ENCODE assay signal across 21 cellular contexts in the genomic region with DNA sequence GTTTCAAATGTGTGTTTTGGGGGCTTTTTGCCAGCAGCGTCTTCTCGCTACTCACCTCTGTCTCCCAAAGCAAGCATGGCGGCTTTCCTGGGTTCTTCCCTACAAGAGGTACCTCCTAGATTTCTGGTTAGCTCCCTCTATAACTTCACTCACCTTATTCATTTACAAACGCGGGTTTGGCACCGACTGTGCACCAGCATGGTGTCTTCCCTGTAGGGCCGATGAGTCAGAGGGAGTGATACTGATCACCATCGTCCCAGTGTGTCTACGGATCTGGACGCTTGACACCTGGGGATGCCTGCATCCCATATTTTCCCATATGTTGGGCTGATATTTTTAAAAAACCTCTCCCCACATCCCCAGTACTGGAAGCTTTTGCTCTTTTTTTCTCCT. TPM values are rescaled to one million over a fixed set of nuclear protein-coding genes. Genes with fewer than 3 reads are reported as not detected.
DNase-seq lines count a peak whose midpoint lies in the region; ATAC-seq, FAIRE-seq and TF ChIP-seq lines count a peak whose summit lies in the region.
"Had no signal": no experiment of that assay in that cellular context is flagged by ENCODE, and none has a peak within 500 bp of the region (broad histone marks: within the 10 kb centered on the region; RNA-seq: fewer than 3 reads in every experiment).

No MANE protein-coding gene starts in this region.

- no peak overlapping the region for H4K5ac ChIP-seq in H1 (ENCODE audit: insufficient read length, low read depth, low read length)

- WGBS in HUES64: 56% methylated on average over 10 of the region's 10 CpGs
- 72% methylated on average over 10 of the region's 10 CpGs; no CpG with 5 or more reads in 1 of the 2 experiments for WGBS in H1 (ENCODE audit: extremely low coverage in 1 of 2, insufficient coverage in 1 of 2, insufficient read length in 1 of 2, insufficient replicate concordance in 2 of 2, low coverage in 1 of 2, low lambda C conversion rate in 2 of 2, missing lambda C conversion rate in 1 of 2), 2 experiments
- WGBS in trophoblast cell (ENCODE audit: extremely low coverage, insufficient coverage, insufficient read length): no CpG with 5 or more reads among the region's 10 CpGs

- no peak for TF ChIP-seq CTCF in H1 (IDR thresholded peaks at IDR 0.05; ENCODE audit: control extremely low read depth in 1 of 3, insufficient read depth in 1 of 3, low read depth in 1 of 3, low read length in 3 of 3)

- no peak overlapping the region for H2AK5ac ChIP-seq in H1 (ENCODE audit: low read depth, low read length)
- no peak overlapping the region for H2AK5ac ChIP-seq in trophoblast cell (ENCODE audit: low read length)

- H2AFZ ChIP-seq in H1 (ENCODE audit: low read length) (no peak overlapping the region), trophoblast cell (ENCODE audit: insufficient read depth, low read length, poor library complexity) (no peak overlapping the region)
- H2AFZ ChIP-seq: PC-9 had no signal

- H2BK5ac ChIP-seq in H1 (ENCODE audit: low read depth, low read length) (no peak overlapping the region), trophoblast cell (ENCODE audit: low read depth, low read length, poor library complexity) (no peak overlapping the region)

- H3K4me3 Mint-ChIP-seq in activated T-helper 17 cell treated with anti-CD3 and anti-CD28 coated beads, Interleukin-2, amount 50 U/mL, for 72 hours: no peak overlapping the region
- H3K4me3 Mint-ChIP-seq: CD4-positive, alpha-beta T cell had no signal

- H3K56ac ChIP-seq in H1 (replicated peaks; ENCODE audit: insufficient read length, low read depth, low read length): no peak overlapping the region

- POLR2A ChIA-PET in H1 (lab: Charles Lee; ENCODE audit: partially characterized antibody): no interaction called here

- H3K79me1 ChIP-seq in H1 (ENCODE audit: low read depth, low read length) (no peaks in the 10 kb centered on the region), trophoblast cell (ENCODE audit: low read length) (no peaks in the 10 kb centered on the region)

- H3K9me3 Mint-ChIP-seq in activated T-helper 17 cell treated with anti-CD3 and anti-CD28 coated beads, Interleukin-2, amount 50 U/mL, for 72 hours: peaks cover 4% of the 10 kb centered on the region

- DNase-seq in H1 (ENCODE audit: low read depth in 1 of 2, low spot score in 2 of 2): no peak
- peak; percentile 36 to 71 for DNase-seq in trophoblast cell
- no peak for DNase-seq in RPMI8226
- DNase-seq: Caco-2; CD4-positive, alpha-beta T cell; DMS153; GF-D8; KG1; MV-4-11; NCI-H1694 treated with DMSO at 0.1 percent for 48 hours; NCI-H2227 treated with DMSO at 0.1 percent for 48 hours; NCI-H524; NCI-H82; PC-9 had no signal

- no peak overlapping the region for H3K4me3 ChIP-seq in HUES64 (ENCODE audit: low read length)
- no peak overlapping the region for H3K4me3 ChIP-seq in H1 (ENCODE audit: extremely low read depth in 1 of 4, insufficient read depth in 2 of 4, low read depth in 3 of 4, low read length in 4 of 4)
- no peak overlapping the region for H3K4me3 ChIP-seq in trophoblast cell (ENCODE audit: low read depth, low read length)
- H3K4me3 ChIP-seq: A549, PC-9, SJSA1 had no signal

- H3K9me3 ChIP-seq in HUES64 (ENCODE audit: insufficient read depth, low read depth, low read length) (no peaks in the 10 kb centered on the region), H1 (ENCODE audit: insufficient read depth in 2 of 2, low read depth in 1 of 2, low read length in 1 of 2) (peaks cover 0 to 3% of the 10 kb centered on the region in 2 experiments; a peak in 1 of 4 replicates), trophoblast cell (ENCODE audit: insufficient read depth, low read depth, low read length) (peaks cover 11% of the 10 kb centered on the region)
- H3K9me3 ChIP-seq: A549, Caco-2, SJSA1 had no signal

- TF ChIP-seq POLR2A in H1 (IDR thresholded peaks at IDR 0.05; ENCODE audit: control extremely low read depth in 1 of 2, low read depth in 2 of 2, low read length in 2 of 2): no peak

- TF ChIP-seq RAD21 in H1 (IDR thresholded peaks at IDR 0.05 in 1 of 2, conservative IDR thresholded peaks at IDR 0.05 in 1 of 2; ENCODE audit: low read depth in 2 of 2, low read length in 2 of 2): no peak

- CTCF ChIA-PET in H1 (lab: Charles Lee; ENCODE audit: partially characterized antibody): interaction anchor here (0.7 to 2.4 kb wide), 5 partner anchors 29 to 693 kb away, joined by 3 to 10 read pairs (median 4); no protein-coding TSS in a partner anchor

- H3K36me3 ChIP-seq in HUES64 (ENCODE audit: insufficient read depth, low read length): no peaks in the 10 kb centered on the region
- no peaks in the 10 kb centered on the region for H3K36me3 ChIP-seq in H1 (ENCODE audit: control insufficient read depth in 2 of 4, insufficient read depth in 4 of 4, low read length in 3 of 4)
- no peaks in the 10 kb centered on the region for H3K36me3 ChIP-seq in trophoblast cell (ENCODE audit: control insufficient read depth in 1 of 2, insufficient read depth in 2 of 2, low read length in 2 of 2)
- H3K36me3 ChIP-seq: SJSA1 had no signal

- no peak overlapping the region for H4K8ac ChIP-seq in H1 (ENCODE audit: extremely low read depth, insufficient read depth, low read length)
- no peak overlapping the region for H4K8ac ChIP-seq in trophoblast cell (ENCODE audit: low read depth, low read length)

- H3K4ac ChIP-seq in H1 (replicated peaks; ENCODE audit: insufficient read length, low read depth, low read length): no peak overlapping the region
- H3K4ac ChIP-seq in trophoblast cell (ENCODE audit: low read depth, low read length): no peak overlapping the region

- H3K27ac ChIP-seq in HUES64 (ENCODE audit: low read depth, low read length) (peak overlapping the region; percentile 32; the same call in 1 of the 2 replicates), H1 (ENCODE audit: low read depth, low read length) (no peak overlapping the region), trophoblast cell (ENCODE audit: low read depth, low read length) (no peak overlapping the region)
- H3K27ac ChIP-seq: A549, PC-9, SJSA1 had no signal

- H3K4me1 ChIP-seq in HUES64 (ENCODE audit: insufficient read depth, low read length) (peaks cover 12% of the 10 kb centered on the region; the same call in 1 of the 2 replicates), H1 (replicated peaks in 1 of 4; ENCODE audit: control insufficient read depth in 3 of 4, insufficient read depth in 4 of 4, low read length in 3 of 4) (peaks cover 0 to 12% (median 3%) of the 10 kb centered on the region in 4 experiments; a peak in 4 of 7 replicates), trophoblast cell (ENCODE audit: control insufficient read depth in 1 of 2, insufficient read depth in 2 of 2, low read length in 2 of 2) (no peaks in the 10 kb centered on the region)
- H3K4me1 ChIP-seq: A549, SJSA1 had no signal

- no peak overlapping the region for H3K9ac ChIP-seq in HUES64 (ENCODE audit: low read depth, low read length)
- no peak overlapping the region for H3K9ac ChIP-seq in H1 (replicated peaks in 1 of 4; ENCODE audit: extremely low read depth in 1 of 4, low read depth in 3 of 4, low read length in 3 of 4)
- no peak overlapping the region for H3K9ac ChIP-seq in trophoblast cell (ENCODE audit: low read length)

- H3K4me1 Mint-ChIP-seq in activated T-helper 17 cell treated with anti-CD3 and anti-CD28 coated beads, Interleukin-2, amount 50 U/mL, for 72 hours: no peaks in the 10 kb centered on the region

- no peak overlapping the region for H2BK15ac ChIP-seq in H1 (ENCODE audit: low read length)

- H4K12ac ChIP-seq in trophoblast cell (ENCODE audit: low read depth, low read length): no peak overlapping the region

- peaks cover 0 to 5% of the 10 kb centered on the region in 2 experiments for H4K20me1 ChIP-seq in H1 (replicated peaks in 1 of 2; ENCODE audit: control insufficient read depth in 1 of 2, insufficient read depth in 2 of 2, low read length in 2 of 2)

- TF ChIP-seq EP300 in H1 (IDR thresholded peaks at IDR 0.05; ENCODE audit: borderline replicate concordance in 1 of 2, low read depth in 2 of 2, low read length in 2 of 2): no peak

- 0 out of 4 replicates have a peak overlapping the region, but pooled peaks of 1 of the 2 experiments have one; percentile 4 for H3K4me2 ChIP-seq in H1 (ENCODE audit: insufficient read depth in 1 of 2, low read depth in 2 of 2, low read length in 2 of 2)
- no peak overlapping the region for H3K4me2 ChIP-seq in trophoblast cell (ENCODE audit: low read length)
- H3K4me2 ChIP-seq: A549, PC-9 had no signal

- H3K79me2 ChIP-seq in H1 (ENCODE audit: control insufficient read depth in 1 of 2, insufficient read depth in 2 of 2, low read length in 2 of 2) (no peaks in the 10 kb centered on the region), trophoblast cell (ENCODE audit: control insufficient read depth, insufficient read depth, low read length, poor library complexity) (no peaks in the 10 kb centered on the region)

- H3K18ac ChIP-seq in H1 (ENCODE audit: extremely low read depth, low read length): no peak overlapping the region
- H3K18ac ChIP-seq in trophoblast cell (ENCODE audit: low read length): no peak overlapping the region

- FAIRE-seq in H1 (lab: Jason Lieb, UNC): no peak
- FAIRE-seq: A549 had no signal

- H2BK120ac ChIP-seq in H1 (replicated peaks; ENCODE audit: low read depth, low read length): no peak overlapping the region
- no peak overlapping the region for H2BK120ac ChIP-seq in trophoblast cell (ENCODE audit: insufficient read depth, low read length, poor library complexity)

- H3K27me3 Mint-ChIP-seq in activated T-helper 17 cell treated with anti-CD3 and anti-CD28 coated beads, Interleukin-2, amount 50 U/mL, for 72 hours: peaks cover 3% of the 10 kb centered on the region

- peaks cover 14% of the 10 kb centered on the region; the same call in 1 of the 2 replicates for H3K23me2 ChIP-seq in H1 (ENCODE audit: low read depth, low read length)

- no peak overlapping the region for H3K27ac Mint-ChIP-seq in activated T-helper 17 cell treated with anti-CD3 and anti-CD28 coated beads, Interleukin-2, amount 50 U/mL, for 72 hours
- H3K27ac Mint-ChIP-seq: CD4-positive, alpha-beta T cell had no signal

- no peaks in the 10 kb centered on the region for H3K36me3 Mint-ChIP-seq in activated T-helper 17 cell treated with anti-CD3 and anti-CD28 coated beads, Interleukin-2, amount 50 U/mL, for 72 hours (ENCODE audit: low read depth)

- H4K91ac ChIP-seq in H1 (replicated peaks; ENCODE audit: insufficient read length, low read length) (peak overlapping the region; percentile 52), trophoblast cell (ENCODE audit: low read depth, low read length) (no peak overlapping the region)

- no peak for ATAC-seq in activated T-helper 17 cell treated with anti-CD3 and anti-CD28 coated beads, Interleukin-2, amount 50 U/mL, for 72 hours (replicated peaks)
- ATAC-seq in GM21786 (IDR thresholded peaks at IDR 0.05; ENCODE audit: unreplicated experiment): no peak
- ATAC-seq: A549 had no signal

- no peak overlapping the region for H3K14ac ChIP-seq in H1 (ENCODE audit: insufficient read length)
- H3K14ac ChIP-seq in trophoblast cell (ENCODE audit: low read length): no peak overlapping the region

- H2BK20ac ChIP-seq in H1 (ENCODE audit: low read length): peak overlapping the region; percentile 40; the same call in 1 of the 2 replicates

- H3K27me3 ChIP-seq in HUES64 (ENCODE audit: insufficient read depth, low read length) (no peaks in the 10 kb centered on the region), H1 (replicated peaks in 1 of 4; ENCODE audit: control insufficient read depth in 3 of 4, extremely low read depth in 1 of 4, insufficient read depth in 3 of 4, low read length in 3 of 4) (no peaks in the 10 kb centered on the region), trophoblast cell (ENCODE audit: insufficient read depth, low read length) (no peaks in the 10 kb centered on the region)
- H3K27me3 ChIP-seq: SJSA1 had no signal

- H2BK12ac ChIP-seq in H1 (ENCODE audit: low read depth, low read length) (no peak overlapping the region; the same call in 1 of the 2 replicates), trophoblast cell (ENCODE audit: low read length) (no peak overlapping the region)

- H3K23ac ChIP-seq in H1 (ENCODE audit: insufficient read length) (no peak overlapping the region), trophoblast cell (ENCODE audit: low read length) (no peak overlapping the region)

RNA-seq across cellular contexts. Expression of a gene that starts 8.0 kb away (rescaled TPM):
- polyA plus RNA-seq in HUES64 (2013, experiment 1 of 2): not detected
- polyA plus RNA-seq in HUES64 (2013, experiment 2 of 2): not detected
- total RNA-seq in H1 (2021; fragmentation: NEBNext Ultra II Directional; extraction: Animal tissue kit (Norgen Biotek cat#: 25700)): not detected in 2 replicates
- not detected in 2 replicates for polyA plus RNA-seq in H1 (2011; rRNA removed)
- not detected for polyA plus RNA-seq in H1 (2011; cell fraction: cytosol; rRNA removed)
- not detected for polyA plus RNA-seq in H1 (2011; cell fraction: nucleus; rRNA removed)
- not detected in 4 replicates for polyA plus RNA-seq in H1 (2012, experiment 1 of 2)
- polyA plus RNA-seq in H1 (2012, experiment 2 of 2): not detected
- not detected for polyA plus RNA-seq in H1 (2013, experiment 1 of 2)
- not detected for polyA plus RNA-seq in H1 (2013, experiment 2 of 2)
- not detected in 2 replicates for polyA minus RNA-seq in H1 (2011; rRNA and poly(A)+ RNA removed)
- not detected for polyA minus RNA-seq in H1 (2011; cell fraction: cytosol; rRNA and poly(A)+ RNA removed)
- not detected for polyA minus RNA-seq in H1 (2011; cell fraction: nucleus; rRNA and poly(A)+ RNA removed)
- polyA plus RNA-seq in trophoblast cell (2013): not detected in 2 replicates
- not detected for total RNA-seq in activated T-helper 17 cell treated with anti-CD3 and anti-CD28 coated beads, Interleukin-2, amount 50 U/mL, for 72 hours
- total RNA-seq: Caco-2; CD4-positive, alpha-beta T cell; H4; PC-9; SJSA1 had no signal
- polyA plus RNA-seq: A549, BJ had no signal

RNA-seq across cellular contexts. Expression of a gene that starts 41.2 kb away (rescaled TPM):
- polyA plus RNA-seq in HUES64 (2013, experiment 1 of 2): not detected
- not detected for polyA plus RNA-seq in HUES64 (2013, experiment 2 of 2)
- total RNA-seq in H1 (2021; fragmentation: NEBNext Ultra II Directional; extraction: Animal tissue kit (Norgen Biotek cat#: 25700)): not detected in 2 replicates
- not detected in 2 replicates for polyA plus RNA-seq in H1 (2011; rRNA removed)
- polyA plus RNA-seq in H1 (2011; cell fraction: cytosol; rRNA removed): not detected
- polyA plus RNA-seq in H1 (2011; cell fraction: nucleus; rRNA removed): not detected
- polyA plus RNA-seq in H1 (2012, experiment 1 of 2): not detected in 4 replicates
- polyA plus RNA-seq in H1 (2012, experiment 2 of 2): not detected
- not detected for polyA plus RNA-seq in H1 (2013, experiment 1 of 2)
- polyA plus RNA-seq in H1 (2013, experiment 2 of 2): not detected
- not detected in 2 replicates for polyA minus RNA-seq in H1 (2011; rRNA and poly(A)+ RNA removed)
- polyA minus RNA-seq in H1 (2011; cell fraction: cytosol; rRNA and poly(A)+ RNA removed): not detected
- polyA minus RNA-seq in H1 (2011; cell fraction: nucleus; rRNA and poly(A)+ RNA removed): not detected
- polyA plus RNA-seq in trophoblast cell (2013): not detected in 2 replicates
- not detected for total RNA-seq in activated T-helper 17 cell treated with anti-CD3 and anti-CD28 coated beads, Interleukin-2, amount 50 U/mL, for 72 hours
- total RNA-seq: Caco-2; CD4-positive, alpha-beta T cell; H4; PC-9; SJSA1 had no signal
- polyA plus RNA-seq: A549 had no signal

RNA-seq across cellular contexts. Expression of a gene that starts 44.0 kb away (rescaled TPM):
- not detected for polyA plus RNA-seq in HUES64 (2013, experiment 1 of 2)
- not detected for polyA plus RNA-seq in HUES64 (2013, experiment 2 of 2)
- total RNA-seq in H1 (2021; fragmentation: NEBNext Ultra II Directional; extraction: Animal tissue kit (Norgen Biotek cat#: 25700)): not detected in 2 replicates
- polyA plus RNA-seq in H1 (2011; rRNA removed): not detected in 2 replicates
- polyA plus RNA-seq in H1 (2011; cell fraction: cytosol; rRNA removed): not detected
- not detected for polyA plus RNA-seq in H1 (2011; cell fraction: nucleus; rRNA removed)
- polyA plus RNA-seq in H1 (2012, experiment 1 of 2): not detected in 4 replicates
- not detected for polyA plus RNA-seq in H1 (2012, experiment 2 of 2)
- polyA plus RNA-seq in H1 (2013, experiment 1 of 2): not detected
- not detected for polyA plus RNA-seq in H1 (2013, experiment 2 of 2)
- polyA minus RNA-seq in H1 (2011; rRNA and poly(A)+ RNA removed): not detected in 2 replicates
- not detected for polyA minus RNA-seq in H1 (2011; cell fraction: cytosol; rRNA and poly(A)+ RNA removed)
- not detected for polyA minus RNA-seq in H1 (2011; cell fraction: nucleus; rRNA and poly(A)+ RNA removed)
- polyA plus RNA-seq in trophoblast cell (2013): 0.03 TPM in 2 replicates
- total RNA-seq in activated T-helper 17 cell treated with anti-CD3 and anti-CD28 coated beads, Interleukin-2, amount 50 U/mL, for 72 hours: not detected
- total RNA-seq: CD4-positive, alpha-beta T cell; H4; PC-9; SJSA1 had no signal
- polyA plus RNA-seq: BJ had no signal

Comparison
In these comparisons a context has a peak if more than half of its experiments do, and no peak if none do; other contexts are left out.
1. DNase-seq: peak in trophoblast cell (2 of 2); none in H1 (0 of 2) and RPMI8226 (single experiment).